21 cellular contexts compared by ENCODE assay signal in the genomic region with DNA sequence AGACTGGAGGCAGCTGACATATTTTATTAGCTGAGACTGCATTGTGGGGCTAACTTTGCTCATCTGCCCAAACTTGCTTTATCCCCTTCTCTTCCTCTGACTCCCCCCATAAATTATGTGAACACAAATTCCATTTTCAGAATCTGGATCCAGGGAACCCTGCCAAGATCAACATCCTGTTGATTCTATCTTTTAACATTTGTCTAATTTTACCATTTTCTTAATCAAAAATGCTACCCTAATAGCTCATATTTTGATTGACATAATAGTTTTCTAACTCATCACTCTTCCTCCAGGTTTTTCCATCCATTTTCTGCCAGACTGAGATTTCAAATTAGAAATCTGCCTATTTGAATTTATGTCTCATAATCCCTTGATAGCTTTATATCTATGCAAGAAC.
"Had no signal": no experiment of that assay in that cellular context is flagged by ENCODE, and none has a peak within 500 bp of the region (broad histone marks: within the 10 kb centered on the region; RNA-seq: fewer than 3 reads in every experiment).

No MANE protein-coding gene starts in this region.

- H3K4me3 ChIP-seq: ascending aorta, body of pancreas, SJSA1 had no signal

- DNase-seq: activated CD4-positive, alpha-beta memory T cell treated with anti-CD3 and anti-CD28 coated beads for 36 hours; activated CD4-positive, alpha-beta T cell treated with anti-CD3 and anti-CD28 coated beads, Interleukin-2, amount 10 ng/mL, durations not matched to agents 7 days and 5 days; activated CD4-positive, CD25-positive, alpha-beta regulatory T cell; activated CD8-positive, alpha-beta memory T cell treated with anti-CD3 and anti-CD28 coated beads for 24 hours; activated effector memory CD4-positive, alpha-beta T cell treated with anti-CD3 and anti-CD28 coated beads, Interleukin-2, amount 50 U/mL, for 16 hours; activated naive CD4-positive, alpha-beta T cell treated with Interleukin-2 at 50 U/mL for 16 hours; activated naive CD8-positive, alpha-beta T cell treated with anti-CD3 and anti-CD28 coated beads, Interleukin-2, amount 50 U/mL, for 24 hours; activated T-cell treated with anti-CD3 and anti-CD28 coated beads, Interleukin-2, amount 50 U/mL, for 4 hours; amniotic stem cell; body of pancreas; NCI-H1930; NCI-H2171; NCI-H2227 treated with DMSO at 0.1 percent for 48 hours; NCI-H526; OCI-M1; Right ventricle myocardium superior; RPMI8226; T-helper 17 cell; T-helper 9 cell had no signal

- H3K9me3 ChIP-seq: ascending aorta, body of pancreas, SJSA1 had no signal

- H3K27ac ChIP-seq: ascending aorta, body of pancreas, SJSA1 had no signal

- H3K4me1 ChIP-seq: ascending aorta, body of pancreas, SJSA1 had no signal

- H3K27me3 ChIP-seq: ascending aorta, body of pancreas, SJSA1 had no signal

- H3K36me3 ChIP-seq: ascending aorta, SJSA1 had no signal
